17 cellular contexts compared by ENCODE assay signal in the genomic region with DNA sequence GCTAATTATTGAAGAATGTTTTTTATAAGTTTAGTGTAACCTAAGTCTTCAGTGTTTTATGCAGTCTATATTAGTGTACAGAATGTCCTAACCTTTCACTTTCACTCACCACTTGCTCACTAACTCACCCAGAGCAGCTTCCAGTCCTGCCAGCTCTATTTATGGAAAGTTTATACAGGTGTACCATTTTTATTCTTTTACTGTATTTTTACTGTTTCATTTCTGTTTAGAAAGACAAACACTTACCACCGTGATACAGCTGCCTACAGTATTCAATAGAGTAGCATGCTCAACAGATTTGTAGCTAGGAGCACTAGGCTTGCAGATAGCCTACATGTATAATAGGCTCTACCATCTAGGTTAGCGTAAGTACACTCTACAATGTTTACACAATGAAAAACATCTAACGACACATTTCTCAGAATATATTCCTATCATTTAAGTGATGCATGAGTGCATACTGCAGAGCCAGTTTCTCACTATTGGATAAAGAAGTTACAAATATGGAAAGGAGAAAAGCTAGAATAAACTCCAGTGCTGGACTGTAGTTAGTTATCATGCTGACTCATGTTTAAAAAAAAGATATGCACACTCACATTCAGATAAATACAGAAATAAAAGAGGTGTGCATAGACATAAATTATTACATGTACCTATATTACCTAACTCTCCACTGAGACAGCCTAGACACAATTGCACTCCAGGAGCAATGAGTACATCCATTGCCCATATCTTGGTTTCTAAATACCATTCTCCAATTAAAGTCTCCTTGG.
DNase-seq lines count a peak whose midpoint lies in the region; ATAC-seq and FAIRE-seq lines count a peak whose summit lies in the region.
"Had no signal": no experiment of that assay in that cellular context is flagged by ENCODE, and none has a peak within 500 bp of the region (broad histone marks: within the 10 kb centered on the region; RNA-seq: fewer than 3 reads in every experiment).

No MANE protein-coding gene starts in this region.

- ATAC-seq in GM18511 (IDR thresholded peaks at IDR 0.05; ENCODE audit: unreplicated experiment) = peak; percentile 71
- ATAC-seq in GM21576 (IDR thresholded peaks at IDR 0.05; ENCODE audit: unreplicated experiment) = peak; percentile 67
- ATAC-seq in stimulated activated naive CD8-positive, alpha-beta T cell treated with anti-CD3 and anti-CD28 coated beads, Interleukin-15, Interleukin-2, amounts not matched to agents 100 U/mL and 50 U/mL, for 24 hours = no peak
- no peak for ATAC-seq in GM18520 (IDR thresholded peaks at IDR 0.05; ENCODE audit: unreplicated experiment)
- ATAC-seq: Right ventricle myocardium inferior had no signal

- peak; percentile 66 for DNase-seq in NCI-H1092 (lab: John Stamatoyannopoulos, UW)
- DNase-seq in RPMI8226 = peak; percentile 66
- DNase-seq in stimulated activated naive CD8-positive, alpha-beta T cell treated with anti-CD3 and anti-CD28 coated beads, Interleukin-15, Interleukin-2, amounts not matched to agents 100 U/mL and 50 U/mL, for 24 hours = no peak
- DNase-seq in RCC 7860 (ENCODE audit: low spot score) = no peak
- no peak for DNase-seq in caudate nucleus (lab: John Stamatoyannopoulos, UW)
- DNase-seq: AML-193; left ventricle myocardium inferior; retina; stimulated activated CD4-positive, alpha-beta T cell treated with anti-CD3 and anti-CD28 coated beads, Interleukin-15, amount 100 ng/mL, for 24 hours; WERI-Rb-1 had no signal

- no peak for FAIRE-seq in RCC 7860 (lab: Jason Lieb, UNC)
- FAIRE-seq: frontal cortex, G401.6 had no signal

- no peak overlapping the region for H3K27ac ChIP-seq in caudate nucleus (ENCODE audit: low read depth, low read length)
- H3K27ac ChIP-seq: breast epithelium, left ventricle myocardium inferior, WERI-Rb-1 had no signal

Comparison
In these comparisons a context has a peak if more than half of its experiments do, and no peak if none do; other contexts are left out.
1. ATAC-seq: peak in GM18511 (single experiment) and GM21576 (single experiment); none in stimulated activated naive CD8-positive, alpha-beta T cell treated with anti-CD3 and anti-CD28 coated beads, Interleukin-15, Interleukin-2, amounts not matched to agents 100 U/mL and 50 U/mL, for 24 hours (single experiment) and GM18520 (single experiment).
2. DNase-seq: peak in NCI-H1092 (single experiment) and RPMI8226 (single experiment); none in stimulated activated naive CD8-positive, alpha-beta T cell treated with anti-CD3 and anti-CD28 coated beads, Interleukin-15, Interleukin-2, amounts not matched to agents 100 U/mL and 50 U/mL, for 24 hours (single experiment), RCC 7860 (single experiment) and caudate nucleus (0 of 61).